In the genomic region with DNA sequence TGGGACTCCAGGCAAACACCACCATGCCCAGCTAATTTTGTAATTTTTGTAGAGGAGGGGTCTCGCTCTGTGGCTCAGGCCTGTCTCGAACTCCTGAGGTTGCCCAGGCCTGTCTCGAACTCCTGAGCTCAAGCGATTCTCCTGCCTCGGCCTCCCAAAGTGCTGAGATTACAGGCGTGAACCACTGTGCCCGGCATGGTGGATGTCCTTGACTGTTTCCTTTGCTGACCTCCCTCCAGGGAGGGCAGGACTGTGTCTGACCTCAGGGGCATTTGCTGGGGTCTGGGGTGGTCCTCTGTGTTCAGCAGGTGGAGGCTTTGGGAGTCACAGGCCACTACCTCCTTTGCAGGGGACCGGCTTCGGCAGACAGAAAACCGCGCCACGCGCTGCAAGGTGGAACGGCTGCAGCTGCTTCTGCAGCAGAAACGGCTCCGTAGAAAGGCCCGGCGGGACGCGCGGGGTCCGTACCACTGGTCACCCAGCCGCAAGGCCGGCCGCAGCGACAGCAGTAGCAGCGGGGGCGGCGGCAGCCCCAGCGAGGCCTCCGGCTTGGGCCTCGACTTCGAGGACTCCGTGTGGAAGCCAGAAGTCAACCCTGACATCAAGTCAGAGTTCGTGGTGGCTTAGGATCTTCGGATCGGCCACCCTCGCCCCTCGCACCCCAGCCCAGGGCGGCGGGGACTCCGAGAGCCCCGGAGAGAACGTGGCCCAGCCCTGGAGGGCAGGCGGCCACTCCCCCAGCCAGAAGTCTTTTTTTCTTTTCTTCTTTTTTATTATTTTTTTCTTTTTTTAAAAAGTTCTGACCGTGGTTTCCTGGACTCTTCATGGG, we compare ENCODE assay signal across 11 cellular contexts. TPM values are rescaled to one million over a fixed set of nuclear protein-coding genes. Genes with fewer than 3 reads are reported as not detected.
A peak's percentile ranks its signal among the peaks of the same experiment; 100 is the strongest.
DNase-seq lines count a peak whose midpoint lies in the region; ATAC-seq and TF ChIP-seq lines count a peak whose summit lies in the region.
"Had no signal": no experiment of that assay in that cellular context is flagged by ENCODE, and none has a peak within 500 bp of the region (broad histone marks: within the 10 kb centered on the region; RNA-seq: fewer than 3 reads in every experiment).

No MANE protein-coding gene starts in this region.

- peak overlapping the region; percentile 96 for H3K27ac Mint-ChIP-seq in dendritic cell treated with granulocyte-macrophage colony-stimulating factor and Interleukin-4, amounts not matched to agents 40 ng/mL and 50 ng/mL, for 4 days
- no peak overlapping the region for H3K27ac Mint-ChIP-seq in neural progenitor cell

- H3K9me3 ChIP-seq in A673 (ENCODE audit: low read depth, low read length, poor library complexity, severe bottlenecking), result no peaks in the 10 kb centered on the region
- no peaks in the 10 kb centered on the region for H3K9me3 ChIP-seq in HUES48 (ENCODE audit: control insufficient read depth, insufficient read depth, low read length)
- no peaks in the 10 kb centered on the region for H3K9me3 ChIP-seq in neural progenitor cell (ENCODE audit: low read depth)
- H3K9me3 ChIP-seq: mucosa of descending colon had no signal

- H3K27me3 ChIP-seq in A673 (replicated peaks; ENCODE audit: insufficient read depth, low read depth, low read length, poor library complexity), result no peaks in the 10 kb centered on the region
- no peaks in the 10 kb centered on the region for H3K27me3 ChIP-seq in HUES48 (ENCODE audit: control insufficient read depth, insufficient read depth, low read length)
- no peaks in the 10 kb centered on the region for H3K27me3 ChIP-seq in neural progenitor cell

- no TSS peak for BruUV-seq in A673 (replicated peaks; lab: Mats Ljungman, UMichigan)

- peaks cover 69% of the 10 kb centered on the region for H3K4me1 Mint-ChIP-seq in dendritic cell treated with granulocyte-macrophage colony-stimulating factor and Interleukin-4, amounts not matched to agents 40 ng/mL and 50 ng/mL, for 4 days (ENCODE audit: low read depth)
- H3K4me1 Mint-ChIP-seq in neural progenitor cell, result peaks cover 39% of the 10 kb centered on the region

- H3K9ac ChIP-seq in HUES48 (ENCODE audit: low read depth, low read length), result no peak overlapping the region
- H3K9ac ChIP-seq in neural progenitor cell, result no peak overlapping the region

- H3K4me1 ChIP-seq in A673 (ENCODE audit: insufficient read depth, low read length, poor library complexity, severe bottlenecking), result peaks cover 75% of the 10 kb centered on the region
- peaks cover 18% of the 10 kb centered on the region; the same call in 1 of the 2 replicates for H3K4me1 ChIP-seq in HUES48 (ENCODE audit: control insufficient read depth, insufficient read depth, low read length)
- H3K4me1 ChIP-seq in neural progenitor cell, result peaks cover 43% of the 10 kb centered on the region

- H3K4me3 ChIP-seq in A673 (ENCODE audit: low read depth, low read length, poor library complexity, severe bottlenecking), result no peak overlapping the region
- H3K4me3 ChIP-seq in HUES48 (ENCODE audit: low read depth, low read length), result no peak overlapping the region
- no peak overlapping the region for H3K4me3 ChIP-seq in neural progenitor cell
- H3K4me3 ChIP-seq: mucosa of descending colon had no signal

- intact Hi-C loops in A673 (cut with micrococcal nuclease; ENCODE audit: unreplicated experiment), result no loop called here
- intact Hi-C loops in dendritic cell treated with granulocyte-macrophage colony-stimulating factor and Interleukin-4, amounts not matched to agents 40 ng/mL and 50 ng/mL, for 4 days (cut with micrococcal nuclease), result no loop called here

- no peak overlapping the region for H3K4me3 Mint-ChIP-seq in dendritic cell treated with granulocyte-macrophage colony-stimulating factor and Interleukin-4, amounts not matched to agents 40 ng/mL and 50 ng/mL, for 4 days
- no peak overlapping the region for H3K4me3 Mint-ChIP-seq in neural progenitor cell

- peaks cover 85% of the 10 kb centered on the region for H3F3A ChIP-seq in neural progenitor cell (ENCODE audit: low read depth)

- H4K20me1 ChIP-seq in neural progenitor cell (ENCODE audit: low read depth), result peaks cover 87% of the 10 kb centered on the region

- H3K36me3 Mint-ChIP-seq in dendritic cell treated with granulocyte-macrophage colony-stimulating factor and Interleukin-4, amounts not matched to agents 40 ng/mL and 50 ng/mL, for 4 days (ENCODE audit: low read depth), result peaks cover 75% of the 10 kb centered on the region
- peaks cover 11% of the 10 kb centered on the region for H3K36me3 Mint-ChIP-seq in neural progenitor cell

- H3K36me3 ChIP-seq in A673 (ENCODE audit: insufficient read depth, low read length, poor library complexity, severe bottlenecking) (peaks cover 56% of the 10 kb centered on the region), HUES48 (ENCODE audit: control insufficient read depth, insufficient read depth, low read length) (peaks cover 50% of the 10 kb centered on the region), neural progenitor cell (no peaks in the 10 kb centered on the region)

- no peak for ATAC-seq in GM19452 (IDR thresholded peaks at IDR 0.05; ENCODE audit: unreplicated experiment)
- ATAC-seq in GM21390 (IDR thresholded peaks at IDR 0.05; ENCODE audit: unreplicated experiment), result no peak
- ATAC-seq: mucosa of descending colon had no signal

- H3K9me3 Mint-ChIP-seq in dendritic cell treated with granulocyte-macrophage colony-stimulating factor and Interleukin-4, amounts not matched to agents 40 ng/mL and 50 ng/mL, for 4 days, result no peaks in the 10 kb centered on the region
- H3K9me3 Mint-ChIP-seq in neural progenitor cell, result no peaks in the 10 kb centered on the region

- POLR2A ChIA-PET in A673 (lab: Charles Lee; ENCODE audit: low non-redundant PET), result interaction anchor here (0.6 to 1.5 kb wide), 3 partner anchors 12 to 172 kb away, joined by 5 to 7 read pairs (median 6); a partner anchor contains a TSS

- H2AFZ ChIP-seq in neural progenitor cell (replicated peaks), result no peak overlapping the region

- peaks cover 2% of the 10 kb centered on the region for H3K27me3 Mint-ChIP-seq in dendritic cell treated with granulocyte-macrophage colony-stimulating factor and Interleukin-4, amounts not matched to agents 40 ng/mL and 50 ng/mL, for 4 days
- H3K27me3 Mint-ChIP-seq in neural progenitor cell (ENCODE audit: insufficient read depth, low read depth), result peaks cover 12% of the 10 kb centered on the region

- CTCF ChIA-PET in A673 (lab: Charles Lee), result no interaction called here

- peak overlapping the region; percentile 77 for H3K27ac ChIP-seq in A673 (ENCODE audit: low read depth, low read length, poor library complexity, severe bottlenecking)
- peak overlapping the region; percentile 3 for H3K27ac ChIP-seq in HUES48 (ENCODE audit: low read depth, low read length)
- H3K27ac ChIP-seq in neural progenitor cell, result peak overlapping the region; percentile 72

- peaks cover 63% of the 10 kb centered on the region for H3K79me2 ChIP-seq in neural progenitor cell (ENCODE audit: low read depth)

- no peak for TF ChIP-seq CTCF in A673 (conservative IDR thresholded peaks at IDR 0.05; ENCODE audit: low read depth, low read length)
- TF ChIP-seq CTCF in neural progenitor cell (IDR thresholded peaks at IDR 0.05), result no peak

- DNase-seq in A673 (ENCODE audit: low spot score) (peak; percentile 38), neural progenitor cell (ENCODE audit: low spot score) (no peak), NCI-H82 treated with DMSO at 0.1 percent for 48 hours (lab: John Stamatoyannopoulos, UW; ENCODE audit: unreplicated experiment) (no peak)
- no peak for DNase-seq in stimulated activated CD4-positive, alpha-beta T cell treated with anti-CD3 and anti-CD28 coated beads, Interleukin-4, amount 100 ng/mL, for 24 hours
- DNase-seq: activated gamma-delta T cell treated with Interleukin-2 at 50 U/mL for 16 hours, NCI-H226 had no signal

- H3K4me2 ChIP-seq in neural progenitor cell, result no peak overlapping the region

RNA-seq across cellular contexts. Expression of a gene that starts 8.5 kb away (rescaled TPM):
- total RNA-seq in A673 (2021) (156 and 169 TPM in 2 replicates), neural progenitor cell (ENCODE audit: low replicate concordance) (16.1 and 51.3 TPM in 2 replicates)

RNA-seq across cellular contexts. Expression of a gene that starts 12.3 kb away (rescaled TPM):
- total RNA-seq in A673 (2021) (287 and 386 TPM in 2 replicates), neural progenitor cell (ENCODE audit: low replicate concordance) (395 and 737 TPM in 2 replicates)

RNA-seq across cellular contexts. Expression of a gene that starts 15.3 kb away (rescaled TPM):
- total RNA-seq in A673 (2021) (237 and 250 TPM in 2 replicates), neural progenitor cell (ENCODE audit: low replicate concordance) (7.1 and 52.0 TPM in 2 replicates)

RNA-seq across cellular contexts. Expression of a gene that starts 18.5 kb away (rescaled TPM):
- total RNA-seq in A673 (2021) (69.4 and 88.6 TPM in 2 replicates), neural progenitor cell (ENCODE audit: low replicate concordance) (4.8 and 14.6 TPM in 2 replicates)

RNA-seq across cellular contexts. Expression of a gene that starts 19.1 kb away (rescaled TPM):
- total RNA-seq in A673 (2021) (13.3 and 15.0 TPM in 2 replicates), neural progenitor cell (ENCODE audit: low replicate concordance) (1.2 and 17.8 TPM in 2 replicates)

Comparison
In these comparisons a context has a peak if more than half of its experiments do, and no peak if none do; other contexts are left out.
1. H3K27ac ChIP-seq: peak in every context shown above with its lines; median percentile 77 in A673; 72 in neural progenitor cell; 3 in HUES48.